In genomic region chr17:39687546-39688474, GRCh38 we compare ENCODE assay signal across 1 cellular context.
TF ChIP-seq lines count a peak whose summit lies in the region.

Gene PGAP3, minus strand, starts transcription at chr17:39688057. Its CDS starts 43 bp downstream, at chr17:39688014.

TF ChIP-seq in K562, 482 proteins besides CTCF, POLR2A, EP300 and RAD21 (continued from another document and continues in another):
- no peak for TF ChIP-seq ARID3B (CRISPR knock-in tag; IDR thresholded peaks at IDR 0.05; ENCODE audit: borderline replicate concordance)
- no peak for TF ChIP-seq ZNF699 (CRISPR knock-in tag; IDR thresholded peaks at IDR 0.05; ENCODE audit: insufficient replicate concordance)
- TF ChIP-seq SLC30A9 (CRISPR knock-in tag; IDR thresholded peaks at IDR 0.05), result no peak
- no peak for TF ChIP-seq TRIM25 (IDR thresholded peaks at IDR 0.05; ENCODE audit: borderline replicate concordance)
- no peak for TF ChIP-seq ATF6 (CRISPR knock-in tag; IDR thresholded peaks at IDR 0.05)
- no peak for TF ChIP-seq MTA1 (IDR thresholded peaks at IDR 0.05; ENCODE audit: borderline replicate concordance)
- no peak for TF ChIP-seq ADNP (tag; IDR thresholded peaks at IDR 0.05)
- TF ChIP-seq DEAF1 (CRISPR knock-in tag; IDR thresholded peaks at IDR 0.05), result no peak
- TF ChIP-seq COPS2 (conservative IDR thresholded peaks at IDR 0.05), result no peak
- no peak for TF ChIP-seq ZNF76 (CRISPR knock-in tag; IDR thresholded peaks at IDR 0.05; ENCODE audit: borderline replicate concordance)
- TF ChIP-seq ZNF3 (CRISPR knock-in tag; IDR thresholded peaks at IDR 0.05), result no peak
- TF ChIP-seq ZNF436 (CRISPR knock-in tag; IDR thresholded peaks at IDR 0.05), result no peak
- no peak for TF ChIP-seq NEUROD1 (IDR thresholded peaks at IDR 0.05; ENCODE audit: borderline replicate concordance, low read depth, low read length, partially characterized antibody)
- no peak for TF ChIP-seq ZNF717 (CRISPR knock-in tag; IDR thresholded peaks at IDR 0.05)
- TF ChIP-seq EHMT2 (IDR thresholded peaks at IDR 0.05), result peak; percentile 72
- no peak for TF ChIP-seq RHOXF2B (CRISPR knock-in tag; conservative IDR thresholded peaks at IDR 0.05)
- no peak for TF ChIP-seq PTTG1 (tag; IDR thresholded peaks at IDR 0.05; ENCODE audit: low read depth)
- no peak for TF ChIP-seq SAP30 (IDR thresholded peaks at IDR 0.05; ENCODE audit: borderline replicate concordance, insufficient read depth, low read depth, low read length, poor library complexity, severe bottlenecking)
- no peak for TF ChIP-seq PML (IDR thresholded peaks at IDR 0.05; ENCODE audit: low read length)
- TF ChIP-seq RBM17 (IDR thresholded peaks at IDR 0.05; ENCODE audit: borderline replicate concordance, low read depth, low read length), result no peak
- no peak for TF ChIP-seq KAT2B (IDR thresholded peaks at IDR 0.05; ENCODE audit: low read depth, low read length)
- TF ChIP-seq XRCC5 (IDR thresholded peaks at IDR 0.05; ENCODE audit: low read depth, low read length), result peak; percentile 42; the same call in 1 of the 2 replicates
- TF ChIP-seq ZBTB17 (CRISPR knock-in tag; IDR thresholded peaks at IDR 0.05), result no peak
- TF ChIP-seq RBM22 (IDR thresholded peaks at IDR 0.05; ENCODE audit: low read depth, low read length, poor library complexity, severe bottlenecking), result no peak
- TF ChIP-seq ZNF24 (IDR thresholded peaks at IDR 0.05), result no peak
- no peak for TF ChIP-seq BDP1 (IDR thresholded peaks at IDR 0.05; ENCODE audit: insufficient read depth, insufficient read length)
- no peak for TF ChIP-seq RERE (CRISPR knock-in tag; IDR thresholded peaks at IDR 0.05; ENCODE audit: borderline replicate concordance)
- TF ChIP-seq ZFP1 (CRISPR knock-in tag; IDR thresholded peaks at IDR 0.05), result no peak
- TF ChIP-seq ZNF121 (CRISPR knock-in tag; conservative IDR thresholded peaks at IDR 0.05), result no peak
- no peak for TF ChIP-seq ERF (CRISPR knock-in tag; IDR thresholded peaks at IDR 0.05)
- TF ChIP-seq CEBPG (CRISPR knock-in tag; IDR thresholded peaks at IDR 0.05), result no peak
- TF ChIP-seq CEBPG (tag; conservative IDR thresholded peaks at IDR 0.05 in 1 of 2, IDR thresholded peaks at IDR 0.05 in 1 of 2), result no peak
- TF ChIP-seq IFI16 (CRISPR knock-in tag; IDR thresholded peaks at IDR 0.05), result no peak
- TF ChIP-seq CEBPZ (IDR thresholded peaks at IDR 0.05; ENCODE audit: borderline replicate concordance, low read depth, low read length), result no peak
- TF ChIP-seq TEAD4 (IDR thresholded peaks at IDR 0.05; ENCODE audit: low read length), result no peak
- TF ChIP-seq TEAD4 (CRISPR knock-in tag; IDR thresholded peaks at IDR 0.05; ENCODE audit: borderline replicate concordance), result no peak
- peak in 1 of 2 experiments; percentile 89; a peak in 2 of 4 replicates for TF ChIP-seq TRIM24 (IDR thresholded peaks at IDR 0.05)
- TF ChIP-seq ETV6 (IDR thresholded peaks at IDR 0.05; ENCODE audit: borderline replicate concordance in 1 of 2, low read depth in 2 of 2, low read length in 1 of 2), result no peak
- TF ChIP-seq ETV6 (CRISPR knock-in tag; IDR thresholded peaks at IDR 0.05; ENCODE audit: borderline replicate concordance), result no peak
- TF ChIP-seq CUX1 (CRISPR knock-in tag; IDR thresholded peaks at IDR 0.05), result no peak
- TF ChIP-seq CREM (IDR thresholded peaks at IDR 0.05; ENCODE audit: low read depth), result peak; percentile 59; the same call in 1 of the 2 replicates
- peak; percentile 70 for TF ChIP-seq POLR2B (IDR thresholded peaks at IDR 0.05; ENCODE audit: low read depth, partially characterized antibody)
- TF ChIP-seq ZNF551 (CRISPR knock-in tag; IDR thresholded peaks at IDR 0.05), result no peak
- TF ChIP-seq MEF2A (IDR thresholded peaks at IDR 0.05; ENCODE audit: control insufficient read depth, low read depth, low read length), result no peak
- no peak for TF ChIP-seq MEIS2 (IDR thresholded peaks at IDR 0.05; ENCODE audit: partially characterized antibody)
- TF ChIP-seq MCM2 (IDR thresholded peaks at IDR 0.05; ENCODE audit: low read depth), result no peak
